Comparison of ENCODE assay signal across 1 cellular context in the genomic region with DNA sequence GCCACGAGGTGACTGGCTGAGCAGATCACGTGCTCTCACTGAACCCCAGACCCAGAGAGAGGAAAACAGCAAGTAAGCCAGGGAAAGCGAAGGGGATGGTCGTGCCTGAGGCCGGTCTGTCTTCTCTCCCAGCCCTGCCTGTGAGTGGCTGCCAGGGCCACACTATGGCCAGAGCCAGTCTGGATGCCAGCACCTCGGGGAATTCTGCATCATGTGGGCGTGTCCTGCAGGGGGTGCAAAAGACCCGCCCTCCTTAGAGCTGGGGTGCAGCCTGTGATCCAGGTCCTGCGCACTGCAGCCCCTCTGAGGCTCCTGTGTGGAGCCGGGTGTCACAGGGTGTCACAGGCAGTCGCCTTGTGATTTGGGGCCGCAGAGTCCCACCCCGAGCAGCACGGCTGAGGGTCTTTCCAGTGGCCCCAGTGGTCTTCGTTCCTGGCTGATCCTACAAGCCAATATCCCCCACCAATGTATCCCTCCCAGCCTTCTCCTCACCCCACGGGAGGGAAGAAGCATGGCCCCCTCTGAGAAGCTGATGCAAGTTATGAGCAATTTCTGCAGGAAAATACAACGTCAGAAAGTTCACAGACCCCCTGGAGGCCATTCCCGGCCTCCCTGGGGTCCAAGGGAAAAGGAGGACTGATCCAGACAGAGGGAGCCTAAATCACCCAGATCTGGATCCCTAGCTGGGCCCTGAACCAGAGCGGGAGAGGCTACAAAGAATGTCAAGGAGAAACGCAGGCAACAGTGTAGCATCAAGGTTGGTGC.
TF ChIP-seq lines count a peak whose summit lies in the region.

No MANE protein-coding gene starts in this region.

TF ChIP-seq in SK-N-SH treated with all-trans-retinoic acid at 6 μM for 48 hours, 23 proteins besides CTCF, POLR2A, EP300 and RAD21 (continued from another document):
- TF ChIP-seq, protein P1, sequence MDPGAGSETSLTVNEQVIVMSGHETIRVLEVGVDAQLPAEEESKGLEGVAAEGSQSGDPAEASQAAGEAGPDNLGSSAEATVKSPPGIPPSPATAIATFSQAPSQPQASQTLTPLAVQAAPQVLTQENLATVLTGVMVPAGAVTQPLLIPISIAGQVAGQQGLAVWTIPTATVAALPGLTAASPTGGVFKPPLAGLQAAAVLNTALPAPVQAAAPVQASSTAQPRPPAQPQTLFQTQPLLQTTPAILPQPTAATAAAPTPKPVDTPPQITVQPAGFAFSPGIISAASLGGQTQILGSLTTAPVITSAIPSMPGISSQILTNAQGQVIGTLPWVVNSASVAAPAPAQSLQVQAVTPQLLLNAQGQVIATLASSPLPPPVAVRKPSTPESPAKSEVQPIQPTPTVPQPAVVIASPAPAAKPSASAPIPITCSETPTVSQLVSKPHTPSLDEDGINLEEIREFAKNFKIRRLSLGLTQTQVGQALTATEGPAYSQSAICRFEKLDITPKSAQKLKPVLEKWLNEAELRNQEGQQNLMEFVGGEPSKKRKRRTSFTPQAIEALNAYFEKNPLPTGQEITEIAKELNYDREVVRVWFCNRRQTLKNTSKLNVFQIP (CRISPR knock-in tag; IDR thresholded peaks at IDR 0.05; ENCODE audit: borderline replicate concordance, low read depth) = no peak
- TF ChIP-seq ZNF565 (CRISPR knock-in tag; conservative IDR thresholded peaks at IDR 0.05; ENCODE audit: low read depth) (no peak), ISL1 (CRISPR knock-in tag; IDR thresholded peaks at IDR 0.05) (no peak), ZFP30 (CRISPR knock-in tag; IDR thresholded peaks at IDR 0.05) (no peak), TOX (CRISPR knock-in tag; IDR thresholded peaks at IDR 0.05; ENCODE audit: borderline replicate concordance) (no peak), ZNF8 (CRISPR knock-in tag; IDR thresholded peaks at IDR 0.05) (no peak), RARB (CRISPR knock-in tag; IDR thresholded peaks at IDR 0.05) (no peak), SNAI2 (CRISPR knock-in tag; IDR thresholded peaks at IDR 0.05) (no peak), ZNF70 (CRISPR knock-in tag; IDR thresholded peaks at IDR 0.05) (no peak), CSDC2 (CRISPR knock-in tag; IDR thresholded peaks at IDR 0.05) (no peak), GLIS3 (CRISPR knock-in tag; IDR thresholded peaks at IDR 0.05) (no peak)
